In genomic region chr19:18846862-18847515, GRCh38 we compare ENCODE assay signal across 8 cellular contexts. TPM values are rescaled to one million over a fixed set of nuclear protein-coding genes. Genes with fewer than 3 reads are reported as not detected.
A peak's percentile ranks its signal among the peaks of the same experiment; 100 is the strongest.
DNase-seq lines count a peak whose midpoint lies in the region; ATAC-seq, FAIRE-seq and TF ChIP-seq lines count a peak whose summit lies in the region.

No MANE protein-coding gene starts in this region.

- peak; percentile 91 for TF ChIP-seq CTCF in GM12873 (IDR thresholded peaks at IDR 0.05; ENCODE audit: insufficient read depth, low read depth, low read length, missing control alignments)
- peak; percentile 77 for TF ChIP-seq CTCF in activated CD8-positive, alpha-beta T cell treated with anti-CD3 and anti-CD28 coated beads for 36 hours (IDR thresholded peaks at IDR 0.05)

- no peak overlapping the region for H2AK5ac ChIP-seq in mesenchymal stem cell (ENCODE audit: low read length, severe bottlenecking)

- no peak overlapping the region for H3K18ac ChIP-seq in mesenchymal stem cell (ENCODE audit: low read depth in 1 of 2, low read length in 2 of 2)

- H3K36me3 ChIP-seq in mesenchymal stem cell (ENCODE audit: control insufficient read depth in 1 of 2, insufficient read depth in 2 of 2, low read depth in 1 of 2, low read length in 2 of 2) = peaks cover 22 to 50% of the 10 kb centered on the region in 2 experiments

- peaks cover 47% of the 10 kb centered on the region for H3K36me3 Mint-ChIP-seq in activated CD8-positive, alpha-beta T cell treated with anti-CD3 and anti-CD28 coated beads for 36 hours (ENCODE audit: low read depth)

- no peak overlapping the region for H2BK15ac ChIP-seq in mesenchymal stem cell (ENCODE audit: low read depth, poor library complexity, severe bottlenecking)

- no peak for FAIRE-seq in GM12892 (lab: Jason Lieb, UNC)

- H2BK12ac ChIP-seq in mesenchymal stem cell (ENCODE audit: low read length in 2 of 2) = peak overlapping the region in 1 of 2 experiments; percentile 37

- peaks cover 64% of the 10 kb centered on the region for H3K4me1 Mint-ChIP-seq in activated CD8-positive, alpha-beta T cell treated with anti-CD3 and anti-CD28 coated beads for 36 hours (ENCODE audit: low read depth)

- H3K4me3 ChIP-seq in mesenchymal stem cell (ENCODE audit: insufficient read depth in 1 of 2, low read depth in 1 of 2, low read length in 2 of 2) = peak overlapping the region in 1 of 2 experiments; percentile 54

- no peaks in the 10 kb centered on the region for H3K27me3 ChIP-seq in mesenchymal stem cell (ENCODE audit: control insufficient read depth in 1 of 2, insufficient read depth in 1 of 2, low read length in 2 of 2)

- DNase-seq in 8988T (peak; percentile 92), NCI-H446 (lab: John Stamatoyannopoulos, UW) (peak; percentile 28 to 72), mesenchymal stem cell (peak; percentile 78), GM12892 (ENCODE audit: insufficient read length) (no peak)
- DNase-seq in activated CD8-positive, alpha-beta T cell treated with anti-CD3 and anti-CD28 coated beads for 36 hours = peak; percentile 81
- DNase-seq in effector CD4-positive, alpha-beta T cell = peak; percentile 59
- DNase-seq in stimulated activated CD8-positive, alpha-beta memory T cell treated with anti-CD3 and anti-CD28 coated beads, Interleukin-15, amount 100 ng/mL, for 48 hours (ENCODE audit: low read depth in 2 of 2) = peak; percentile 34 to 37

- H3K27me3 Mint-ChIP-seq in activated CD8-positive, alpha-beta T cell treated with anti-CD3 and anti-CD28 coated beads for 36 hours = no peaks in the 10 kb centered on the region

- peak overlapping the region; percentile 87 for H3K9ac ChIP-seq in mesenchymal stem cell (ENCODE audit: low read length)

- H2AFZ ChIP-seq in mesenchymal stem cell (ENCODE audit: low read depth, low read length) = no peak overlapping the region

- H2BK5ac ChIP-seq in mesenchymal stem cell (ENCODE audit: low read depth, low read length, poor library complexity, severe bottlenecking) = no peak overlapping the region

- H4K91ac ChIP-seq in mesenchymal stem cell (ENCODE audit: low read length) = no peak overlapping the region

- no peaks in the 10 kb centered on the region for H3K9me3 ChIP-seq in mesenchymal stem cell (ENCODE audit: control insufficient read depth, low read length)

- TF ChIP-seq POLR2A in GM12892 (IDR thresholded peaks at IDR 0.05; ENCODE audit: low read depth, low read length) = no peak

- peak overlapping the region in 1 of 2 experiments; percentile 10 for H3K23ac ChIP-seq in mesenchymal stem cell (ENCODE audit: low read length in 2 of 2)

- ATAC-seq in activated CD8-positive, alpha-beta T cell treated with anti-CD3 and anti-CD28 coated beads for 36 hours = peak; percentile 74

- CTCF ChIA-PET in activated CD8-positive, alpha-beta T cell treated with anti-CD3 and anti-CD28 coated beads for 36 hours (lab: Charles Lee) = interaction anchor here (0.6 to 6.7 kb wide), 37 partner anchors 10 to 497 kb away, joined by 3 to 84 read pairs (median 4); partner anchors contain the start of genes REX1BD and UPF1

- no peak overlapping the region for H3K4me2 ChIP-seq in mesenchymal stem cell (ENCODE audit: low read length, poor library complexity, severe bottlenecking)

- H3K27ac Mint-ChIP-seq in activated CD8-positive, alpha-beta T cell treated with anti-CD3 and anti-CD28 coated beads for 36 hours = peak overlapping the region; percentile 16

- no peak overlapping the region for H3K14ac ChIP-seq in mesenchymal stem cell (ENCODE audit: low read length in 2 of 2)

- no peak overlapping the region for H3K27ac ChIP-seq in mesenchymal stem cell (ENCODE audit: low read length, poor library complexity, severe bottlenecking)

- no peaks in the 10 kb centered on the region for H3K9me3 Mint-ChIP-seq in activated CD8-positive, alpha-beta T cell treated with anti-CD3 and anti-CD28 coated beads for 36 hours

- peaks cover 39% of the 10 kb centered on the region for H3K4me1 ChIP-seq in mesenchymal stem cell (ENCODE audit: control insufficient read depth, insufficient read depth, low read depth, low read length)

- 63% methylated on average over 13 of the region's 18 CpGs for WGBS in mesenchymal stem cell

- no peak overlapping the region for H3K4me3 Mint-ChIP-seq in activated CD8-positive, alpha-beta T cell treated with anti-CD3 and anti-CD28 coated beads for 36 hours

- peaks cover 40% of the 10 kb centered on the region for H3K79me1 ChIP-seq in mesenchymal stem cell (replicated peaks; ENCODE audit: low read length, poor library complexity, severe bottlenecking)

- POLR2A ChIA-PET in activated CD8-positive, alpha-beta T cell treated with anti-CD3 and anti-CD28 coated beads for 36 hours (lab: Charles Lee) = interaction anchor here (0.7 to 2.2 kb wide), 5 partner anchors 9 to 260 kb away, joined by 3 to 11 read pairs (median 3); partner anchors contain the start of gene UPF1

- H4K8ac ChIP-seq in mesenchymal stem cell (ENCODE audit: low read length) = peak overlapping the region; percentile 25

- H3K4ac ChIP-seq in mesenchymal stem cell (ENCODE audit: low read depth in 1 of 2, low read length in 2 of 2) = no peak overlapping the region

- intact Hi-C loops in activated CD8-positive, alpha-beta T cell treated with anti-CD3 and anti-CD28 coated beads for 36 hours (cut with micrococcal nuclease) = loop anchor here (10.0 kb wide), 1 partner anchor 252 kb away; no protein-coding TSS in a partner anchor

- H2BK120ac ChIP-seq in mesenchymal stem cell (ENCODE audit: low read depth, low read length) = no peak overlapping the region

RNA-seq across cellular contexts. Expression of gene UPF1, which starts 15.2 kb away (rescaled TPM):
- total RNA-seq in activated CD8-positive, alpha-beta T cell treated with anti-CD3 and anti-CD28 coated beads for 36 hours = 10 to 100 TPM; 75.9 to 87.6 TPM
- 16.0 TPM for polyA plus RNA-seq in mesenchymal stem cell (2013, experiment 1 of 2)
- 15.0 TPM for polyA plus RNA-seq in mesenchymal stem cell (2013, experiment 2 of 2)
- 12.8 TPM for polyA plus RNA-seq in GM12892 (2012; ENCODE audit: missing spikeins)

RNA-seq across cellular contexts. Expression of gene CERS1, which starts 49.0 kb away (rescaled TPM):
- total RNA-seq in activated CD8-positive, alpha-beta T cell treated with anti-CD3 and anti-CD28 coated beads for 36 hours = under 1 TPM; 0.18 to 0.36 TPM
- 1.5 TPM for polyA plus RNA-seq in mesenchymal stem cell (2013, experiment 1 of 2)
- 1.6 TPM for polyA plus RNA-seq in mesenchymal stem cell (2013, experiment 2 of 2)
- 0.15 TPM for polyA plus RNA-seq in GM12892 (2012; ENCODE audit: missing spikeins)

RNA-seq across cellular contexts. Expression of gene COMP, which starts 55.9 kb away (rescaled TPM):
- total RNA-seq in activated CD8-positive, alpha-beta T cell treated with anti-CD3 and anti-CD28 coated beads for 36 hours = not detected
- not detected for polyA plus RNA-seq in mesenchymal stem cell (2013, experiment 1 of 2)
- not detected for polyA plus RNA-seq in mesenchymal stem cell (2013, experiment 2 of 2)
- not detected for polyA plus RNA-seq in GM12892 (2012; ENCODE audit: missing spikeins)
